ENCODE assay signal across 1 cellular context in the genomic region with DNA sequence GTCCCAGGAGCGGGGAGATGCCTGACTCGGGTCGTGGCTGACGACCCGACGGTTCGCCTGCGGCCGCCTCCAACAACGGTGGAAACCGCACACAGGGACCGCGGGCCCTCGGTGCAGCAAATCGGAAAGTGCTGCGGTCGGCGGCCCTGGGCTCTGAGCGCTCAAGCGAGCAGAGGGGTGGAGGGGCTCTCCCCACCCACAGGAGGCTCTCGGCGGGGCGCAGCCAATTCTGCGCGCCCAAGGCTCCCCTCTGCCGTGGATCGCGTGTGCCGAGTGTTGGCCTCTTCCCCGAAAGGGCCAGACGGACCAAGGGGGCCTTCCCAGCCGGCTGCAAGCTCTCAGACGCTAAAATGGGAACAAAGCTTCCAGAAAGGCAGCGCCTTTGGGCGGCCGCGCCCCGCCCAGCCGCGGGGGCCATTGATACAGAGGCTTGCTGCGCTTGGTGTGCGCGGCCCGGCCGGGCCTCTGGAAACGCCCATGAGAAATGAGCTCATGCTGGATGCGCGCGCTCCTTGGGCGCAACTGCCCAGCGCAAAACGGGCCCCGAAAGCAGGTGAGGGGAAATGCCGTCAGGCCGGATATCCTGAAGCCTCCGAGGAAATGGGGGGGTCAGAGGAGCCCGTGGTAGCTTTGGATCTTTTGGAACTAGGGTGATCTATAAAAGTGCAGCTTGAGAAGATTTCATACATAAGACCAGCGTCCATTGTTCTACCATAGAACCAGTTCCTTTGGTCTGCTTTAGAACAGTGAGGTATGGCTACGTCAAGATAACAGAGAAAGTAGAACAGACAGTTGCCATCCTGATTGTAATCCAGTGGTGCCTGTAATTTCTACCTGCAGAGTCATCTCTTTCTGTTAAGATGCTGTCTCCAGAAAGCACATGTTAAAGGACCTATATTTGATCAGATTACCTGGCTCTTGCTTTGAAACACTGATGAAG.
TF ChIP-seq lines count a peak whose summit lies in the region.

No MANE protein-coding gene starts in this region.

TF ChIP-seq in K562, 482 proteins besides CTCF, POLR2A, EP300 and RAD21 (continued from another document and continues in another):
- TF ChIP-seq SPI1 (IDR thresholded peaks at IDR 0.05; ENCODE audit: borderline replicate concordance, low read depth, low read length) (0 out of 2 replicates have a peak, but pooled peaks have one; percentile 17), TBP (optimal IDR thresholded peaks at IDR 0.05; ENCODE audit: low read depth, low read length) (peak; percentile 61), SUPT5H (IDR thresholded peaks at IDR 0.05) (peak; percentile 94), YY1 (IDR thresholded peaks at IDR 0.05; ENCODE audit: borderline replicate concordance in 1 of 3, control insufficient read depth in 1 of 3, extremely low read depth in 1 of 3, insufficient read depth in 3 of 3, insufficient read length in 1 of 3, insufficient replicate concordance in 2 of 3, low read depth in 1 of 3, low read length in 2 of 3) (peak; percentile 55 to 93 (median 88)), RNF2 (IDR thresholded peaks at IDR 0.05) (0 out of 2 replicates have a peak, but pooled peaks have one; percentile 22), ADNP (tag; IDR thresholded peaks at IDR 0.05) (no peak), ATF1 (CRISPR knock-in tag; IDR thresholded peaks at IDR 0.05) (no peak), ATF1 (tag; IDR thresholded peaks at IDR 0.05) (peak; percentile 55), CHCHD3 (CRISPR knock-in tag; IDR thresholded peaks at IDR 0.05) (peak; percentile 14; the same call in 1 of the 2 replicates), ZNF311 (CRISPR knock-in tag; IDR thresholded peaks at IDR 0.05) (no peak), HMGN3 (IDR thresholded peaks at IDR 0.05; ENCODE audit: borderline replicate concordance, extremely low read depth, insufficient read length, low read depth, low read length) (peak; percentile 42), CSDE1 (IDR thresholded peaks at IDR 0.05) (peak in 1 of 2 experiments; percentile 54; a peak in 1 of 4 replicates), EP400 (IDR thresholded peaks at IDR 0.05) (peak; percentile 88), KDM5B (IDR thresholded peaks at IDR 0.05; ENCODE audit: insufficient replicate concordance, low read depth, low read length) (peak; percentile 86), SRSF1 (IDR thresholded peaks at IDR 0.05; ENCODE audit: low read depth, low read length) (no peak), TSC22D4 (tag; IDR thresholded peaks at IDR 0.05) (no peak), FOXJ2 (tag; IDR thresholded peaks at IDR 0.05) (peak; percentile 38; the same call in 1 of the 2 replicates)
- TF ChIP-seq, protein P1, sequence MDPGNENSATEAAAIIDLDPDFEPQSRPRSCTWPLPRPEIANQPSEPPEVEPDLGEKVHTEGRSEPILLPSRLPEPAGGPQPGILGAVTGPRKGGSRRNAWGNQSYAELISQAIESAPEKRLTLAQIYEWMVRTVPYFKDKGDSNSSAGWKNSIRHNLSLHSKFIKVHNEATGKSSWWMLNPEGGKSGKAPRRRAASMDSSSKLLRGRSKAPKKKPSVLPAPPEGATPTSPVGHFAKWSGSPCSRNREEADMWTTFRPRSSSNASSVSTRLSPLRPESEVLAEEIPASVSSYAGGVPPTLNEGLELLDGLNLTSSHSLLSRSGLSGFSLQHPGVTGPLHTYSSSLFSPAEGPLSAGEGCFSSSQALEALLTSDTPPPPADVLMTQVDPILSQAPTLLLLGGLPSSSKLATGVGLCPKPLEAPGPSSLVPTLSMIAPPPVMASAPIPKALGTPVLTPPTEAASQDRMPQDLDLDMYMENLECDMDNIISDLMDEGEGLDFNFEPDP (CRISPR knock-in tag; IDR thresholded peaks at IDR 0.05): 0 out of 2 replicates have a peak, but pooled peaks have one; percentile 65
- TF ChIP-seq, protein P2, sequence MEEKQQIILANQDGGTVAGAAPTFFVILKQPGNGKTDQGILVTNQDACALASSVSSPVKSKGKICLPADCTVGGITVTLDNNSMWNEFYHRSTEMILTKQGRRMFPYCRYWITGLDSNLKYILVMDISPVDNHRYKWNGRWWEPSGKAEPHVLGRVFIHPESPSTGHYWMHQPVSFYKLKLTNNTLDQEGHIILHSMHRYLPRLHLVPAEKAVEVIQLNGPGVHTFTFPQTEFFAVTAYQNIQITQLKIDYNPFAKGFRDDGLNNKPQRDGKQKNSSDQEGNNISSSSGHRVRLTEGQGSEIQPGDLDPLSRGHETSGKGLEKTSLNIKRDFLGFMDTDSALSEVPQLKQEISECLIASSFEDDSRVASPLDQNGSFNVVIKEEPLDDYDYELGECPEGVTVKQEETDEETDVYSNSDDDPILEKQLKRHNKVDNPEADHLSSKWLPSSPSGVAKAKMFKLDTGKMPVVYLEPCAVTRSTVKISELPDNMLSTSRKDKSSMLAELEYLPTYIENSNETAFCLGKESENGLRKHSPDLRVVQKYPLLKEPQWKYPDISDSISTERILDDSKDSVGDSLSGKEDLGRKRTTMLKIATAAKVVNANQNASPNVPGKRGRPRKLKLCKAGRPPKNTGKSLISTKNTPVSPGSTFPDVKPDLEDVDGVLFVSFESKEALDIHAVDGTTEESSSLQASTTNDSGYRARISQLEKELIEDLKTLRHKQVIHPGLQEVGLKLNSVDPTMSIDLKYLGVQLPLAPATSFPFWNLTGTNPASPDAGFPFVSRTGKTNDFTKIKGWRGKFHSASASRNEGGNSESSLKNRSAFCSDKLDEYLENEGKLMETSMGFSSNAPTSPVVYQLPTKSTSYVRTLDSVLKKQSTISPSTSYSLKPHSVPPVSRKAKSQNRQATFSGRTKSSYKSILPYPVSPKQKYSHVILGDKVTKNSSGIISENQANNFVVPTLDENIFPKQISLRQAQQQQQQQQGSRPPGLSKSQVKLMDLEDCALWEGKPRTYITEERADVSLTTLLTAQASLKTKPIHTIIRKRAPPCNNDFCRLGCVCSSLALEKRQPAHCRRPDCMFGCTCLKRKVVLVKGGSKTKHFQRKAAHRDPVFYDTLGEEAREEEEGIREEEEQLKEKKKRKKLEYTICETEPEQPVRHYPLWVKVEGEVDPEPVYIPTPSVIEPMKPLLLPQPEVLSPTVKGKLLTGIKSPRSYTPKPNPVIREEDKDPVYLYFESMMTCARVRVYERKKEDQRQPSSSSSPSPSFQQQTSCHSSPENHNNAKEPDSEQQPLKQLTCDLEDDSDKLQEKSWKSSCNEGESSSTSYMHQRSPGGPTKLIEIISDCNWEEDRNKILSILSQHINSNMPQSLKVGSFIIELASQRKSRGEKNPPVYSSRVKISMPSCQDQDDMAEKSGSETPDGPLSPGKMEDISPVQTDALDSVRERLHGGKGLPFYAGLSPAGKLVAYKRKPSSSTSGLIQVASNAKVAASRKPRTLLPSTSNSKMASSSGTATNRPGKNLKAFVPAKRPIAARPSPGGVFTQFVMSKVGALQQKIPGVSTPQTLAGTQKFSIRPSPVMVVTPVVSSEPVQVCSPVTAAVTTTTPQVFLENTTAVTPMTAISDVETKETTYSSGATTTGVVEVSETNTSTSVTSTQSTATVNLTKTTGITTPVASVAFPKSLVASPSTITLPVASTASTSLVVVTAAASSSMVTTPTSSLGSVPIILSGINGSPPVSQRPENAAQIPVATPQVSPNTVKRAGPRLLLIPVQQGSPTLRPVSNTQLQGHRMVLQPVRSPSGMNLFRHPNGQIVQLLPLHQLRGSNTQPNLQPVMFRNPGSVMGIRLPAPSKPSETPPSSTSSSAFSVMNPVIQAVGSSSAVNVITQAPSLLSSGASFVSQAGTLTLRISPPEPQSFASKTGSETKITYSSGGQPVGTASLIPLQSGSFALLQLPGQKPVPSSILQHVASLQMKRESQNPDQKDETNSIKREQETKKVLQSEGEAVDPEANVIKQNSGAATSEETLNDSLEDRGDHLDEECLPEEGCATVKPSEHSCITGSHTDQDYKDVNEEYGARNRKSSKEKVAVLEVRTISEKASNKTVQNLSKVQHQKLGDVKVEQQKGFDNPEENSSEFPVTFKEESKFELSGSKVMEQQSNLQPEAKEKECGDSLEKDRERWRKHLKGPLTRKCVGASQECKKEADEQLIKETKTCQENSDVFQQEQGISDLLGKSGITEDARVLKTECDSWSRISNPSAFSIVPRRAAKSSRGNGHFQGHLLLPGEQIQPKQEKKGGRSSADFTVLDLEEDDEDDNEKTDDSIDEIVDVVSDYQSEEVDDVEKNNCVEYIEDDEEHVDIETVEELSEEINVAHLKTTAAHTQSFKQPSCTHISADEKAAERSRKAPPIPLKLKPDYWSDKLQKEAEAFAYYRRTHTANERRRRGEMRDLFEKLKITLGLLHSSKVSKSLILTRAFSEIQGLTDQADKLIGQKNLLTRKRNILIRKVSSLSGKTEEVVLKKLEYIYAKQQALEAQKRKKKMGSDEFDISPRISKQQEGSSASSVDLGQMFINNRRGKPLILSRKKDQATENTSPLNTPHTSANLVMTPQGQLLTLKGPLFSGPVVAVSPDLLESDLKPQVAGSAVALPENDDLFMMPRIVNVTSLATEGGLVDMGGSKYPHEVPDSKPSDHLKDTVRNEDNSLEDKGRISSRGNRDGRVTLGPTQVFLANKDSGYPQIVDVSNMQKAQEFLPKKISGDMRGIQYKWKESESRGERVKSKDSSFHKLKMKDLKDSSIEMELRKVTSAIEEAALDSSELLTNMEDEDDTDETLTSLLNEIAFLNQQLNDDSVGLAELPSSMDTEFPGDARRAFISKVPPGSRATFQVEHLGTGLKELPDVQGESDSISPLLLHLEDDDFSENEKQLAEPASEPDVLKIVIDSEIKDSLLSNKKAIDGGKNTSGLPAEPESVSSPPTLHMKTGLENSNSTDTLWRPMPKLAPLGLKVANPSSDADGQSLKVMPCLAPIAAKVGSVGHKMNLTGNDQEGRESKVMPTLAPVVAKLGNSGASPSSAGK (IDR thresholded peaks at IDR 0.05): peak; percentile 9; the same call in 1 of the 2 replicates
- TF ChIP-seq, protein P3, sequence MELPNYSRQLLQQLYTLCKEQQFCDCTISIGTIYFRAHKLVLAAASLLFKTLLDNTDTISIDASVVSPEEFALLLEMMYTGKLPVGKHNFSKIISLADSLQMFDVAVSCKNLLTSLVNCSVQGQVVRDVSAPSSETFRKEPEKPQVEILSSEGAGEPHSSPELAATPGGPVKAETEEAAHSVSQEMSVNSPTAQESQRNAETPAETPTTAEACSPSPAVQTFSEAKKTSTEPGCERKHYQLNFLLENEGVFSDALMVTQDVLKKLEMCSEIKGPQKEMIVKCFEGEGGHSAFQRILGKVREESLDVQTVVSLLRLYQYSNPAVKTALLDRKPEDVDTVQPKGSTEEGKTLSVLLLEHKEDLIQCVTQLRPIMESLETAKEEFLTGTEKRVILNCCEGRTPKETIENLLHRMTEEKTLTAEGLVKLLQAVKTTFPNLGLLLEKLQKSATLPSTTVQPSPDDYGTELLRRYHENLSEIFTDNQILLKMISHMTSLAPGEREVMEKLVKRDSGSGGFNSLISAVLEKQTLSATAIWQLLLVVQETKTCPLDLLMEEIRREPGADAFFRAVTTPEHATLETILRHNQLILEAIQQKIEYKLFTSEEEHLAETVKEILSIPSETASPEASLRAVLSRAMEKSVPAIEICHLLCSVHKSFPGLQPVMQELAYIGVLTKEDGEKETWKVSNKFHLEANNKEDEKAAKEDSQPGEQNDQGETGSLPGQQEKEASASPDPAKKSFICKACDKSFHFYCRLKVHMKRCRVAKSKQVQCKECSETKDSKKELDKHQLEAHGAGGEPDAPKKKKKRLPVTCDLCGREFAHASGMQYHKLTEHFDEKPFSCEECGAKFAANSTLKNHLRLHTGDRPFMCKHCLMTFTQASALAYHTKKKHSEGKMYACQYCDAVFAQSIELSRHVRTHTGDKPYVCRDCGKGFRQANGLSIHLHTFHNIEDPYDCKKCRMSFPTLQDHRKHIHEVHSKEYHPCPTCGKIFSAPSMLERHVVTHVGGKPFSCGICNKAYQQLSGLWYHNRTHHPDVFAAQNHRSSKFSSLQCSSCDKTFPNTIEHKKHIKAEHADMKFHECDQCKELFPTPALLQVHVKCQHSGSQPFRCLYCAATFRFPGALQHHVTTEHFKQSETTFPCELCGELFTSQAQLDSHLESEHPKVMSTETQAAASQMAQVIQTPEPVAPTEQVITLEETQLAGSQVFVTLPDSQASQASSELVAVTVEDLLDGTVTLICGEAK (IDR thresholded peaks at IDR 0.05): peak; percentile 83
- TF ChIP-seq, protein P3 (CRISPR knock-in tag; IDR thresholded peaks at IDR 0.05): no peak
- TF ChIP-seq, protein P4, sequence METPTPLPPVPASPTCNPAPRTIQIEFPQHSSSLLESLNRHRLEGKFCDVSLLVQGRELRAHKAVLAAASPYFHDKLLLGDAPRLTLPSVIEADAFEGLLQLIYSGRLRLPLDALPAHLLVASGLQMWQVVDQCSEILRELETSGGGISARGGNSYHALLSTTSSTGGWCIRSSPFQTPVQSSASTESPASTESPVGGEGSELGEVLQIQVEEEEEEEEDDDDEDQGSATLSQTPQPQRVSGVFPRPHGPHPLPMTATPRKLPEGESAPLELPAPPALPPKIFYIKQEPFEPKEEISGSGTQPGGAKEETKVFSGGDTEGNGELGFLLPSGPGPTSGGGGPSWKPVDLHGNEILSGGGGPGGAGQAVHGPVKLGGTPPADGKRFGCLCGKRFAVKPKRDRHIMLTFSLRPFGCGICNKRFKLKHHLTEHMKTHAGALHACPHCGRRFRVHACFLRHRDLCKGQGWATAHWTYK (CRISPR knock-in tag; IDR thresholded peaks at IDR 0.05): peak; percentile 77; the same call in 1 of the 2 replicates
- TF ChIP-seq, protein P5, sequence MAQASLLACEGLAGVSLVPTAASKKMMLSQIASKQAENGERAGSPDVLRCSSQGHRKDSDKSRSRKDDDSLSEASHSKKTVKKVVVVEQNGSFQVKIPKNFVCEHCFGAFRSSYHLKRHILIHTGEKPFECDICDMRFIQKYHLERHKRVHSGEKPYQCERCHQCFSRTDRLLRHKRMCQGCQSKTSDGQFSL (CRISPR knock-in tag; IDR thresholded peaks at IDR 0.05): peak; percentile 65; the same call in 1 of the 2 replicates
- TF ChIP-seq, protein P5 (tag; IDR thresholded peaks at IDR 0.05): 0 out of 4 replicates have a peak, but pooled peaks of 1 of the 2 experiments have one; percentile 44
